ENCODE assay signal across 11 cellular contexts in genomic region chr12:22729898-22730443, GRCh38.
DNase-seq lines count a peak whose midpoint lies in the region; ATAC-seq and TF ChIP-seq lines count a peak whose summit lies in the region.
"Had no signal": no experiment of that assay in that cellular context is flagged by ENCODE, and none has a peak within 500 bp of the region (broad histone marks: within the 10 kb centered on the region; RNA-seq: fewer than 3 reads in every experiment).

No MANE protein-coding gene starts in this region.

- no peaks in the 10 kb centered on the region for H3K27me3 ChIP-seq in SJSA1 (replicated peaks)
- no peaks in the 10 kb centered on the region for H3K27me3 ChIP-seq in gastroesophageal sphincter

- peak; percentile 26 for DNase-seq in Daoy (ENCODE audit: low read depth)
- peak in 1 of 2 experiments; percentile 41 for DNase-seq in SJSA1 (ENCODE audit: low read depth in 1 of 2, low spot score in 2 of 2)
- DNase-seq in putamen (ENCODE audit: low spot score): peak; percentile 13
- DNase-seq in DMS53 treated with DMSO at 0.1 percent for 48 hours (lab: John Stamatoyannopoulos, UW; ENCODE audit: unreplicated experiment): no peak
- no peak for DNase-seq in NCI-H1930 (lab: John Stamatoyannopoulos, UW)
- DNase-seq in activated T-cell treated with anti-CD3 and anti-CD28 coated beads, Interleukin-2, amount 50 U/mL, for 4 hours: no peak
- no peak for DNase-seq in NCI-H187 treated with DMSO at 0.1 percent for 48 hours (lab: John Stamatoyannopoulos, UW)
- DNase-seq: activated CD4-positive, alpha-beta T cell treated with anti-CD3 and anti-CD28 coated beads, Interleukin-2, amount 50 U/mL, for 48 hours; cortex of kidney; naive B cell had no signal

- no peaks in the 10 kb centered on the region for H3K36me3 Mint-ChIP-seq in activated T-cell treated with anti-CD3 and anti-CD28 coated beads, Interleukin-2, amount 50 U/mL, for 4 hours (ENCODE audit: insufficient read depth)
- H3K36me3 Mint-ChIP-seq: naive B cell had no signal

- no peak overlapping the region for H3K4me3 ChIP-seq in SJSA1
- no peak overlapping the region for H3K4me3 ChIP-seq in gastroesophageal sphincter

- no peak for TF ChIP-seq CTCF in gastroesophageal sphincter (IDR thresholded peaks at IDR 0.05)

- peak overlapping the region; percentile 62 for H3K27ac ChIP-seq in SJSA1
- H3K27ac ChIP-seq in gastroesophageal sphincter: peak overlapping the region; percentile 39 to 71 (median 58)

- WGBS in gastroesophageal sphincter (ENCODE audit: low coverage in 1 of 2), 2 donors: 41 to 50% methylated on average over 1 to 3 of the region's 3 CpGs

- no peaks in the 10 kb centered on the region for H3K9me3 Mint-ChIP-seq in activated T-cell treated with anti-CD3 and anti-CD28 coated beads, Interleukin-2, amount 50 U/mL, for 4 hours
- H3K9me3 Mint-ChIP-seq: naive B cell had no signal

- no peaks in the 10 kb centered on the region for H3K4me1 Mint-ChIP-seq in activated T-cell treated with anti-CD3 and anti-CD28 coated beads, Interleukin-2, amount 50 U/mL, for 4 hours (ENCODE audit: low read depth)
- H3K4me1 Mint-ChIP-seq: naive B cell had no signal

- H3K27me3 Mint-ChIP-seq in activated T-cell treated with anti-CD3 and anti-CD28 coated beads, Interleukin-2, amount 50 U/mL, for 4 hours (ENCODE audit: low read depth): no peaks in the 10 kb centered on the region
- H3K27me3 Mint-ChIP-seq: naive B cell had no signal

- peaks cover 20% of the 10 kb centered on the region for H3K4me1 ChIP-seq in SJSA1 (replicated peaks)
- H3K4me1 ChIP-seq in gastroesophageal sphincter: peaks cover 5 to 27% (median 8%) of the 10 kb centered on the region in 3 donors

- no peak for TF ChIP-seq EP300 in gastroesophageal sphincter (IDR thresholded peaks at IDR 0.05)

- no peak overlapping the region for H3K4me3 Mint-ChIP-seq in activated T-cell treated with anti-CD3 and anti-CD28 coated beads, Interleukin-2, amount 50 U/mL, for 4 hours
- H3K4me3 Mint-ChIP-seq: naive B cell had no signal

- ATAC-seq in gastroesophageal sphincter: peak; percentile 84
- no peak for ATAC-seq in activated T-cell treated with anti-CD3 and anti-CD28 coated beads, Interleukin-2, amount 50 U/mL, for 4 hours

- H3K36me3 ChIP-seq in SJSA1 (no peaks in the 10 kb centered on the region), gastroesophageal sphincter (no peaks in the 10 kb centered on the region)

- no peaks in the 10 kb centered on the region for H3K9me3 ChIP-seq in SJSA1 (replicated peaks)
- no peaks in the 10 kb centered on the region for H3K9me3 ChIP-seq in gastroesophageal sphincter

- no peak for TF ChIP-seq POLR2A in gastroesophageal sphincter (IDR thresholded peaks at IDR 0.05)

Comparison
In these comparisons a context has a peak if more than half of its experiments do, and no peak if none do; other contexts are left out.
1. DNase-seq: peak in Daoy (single experiment) and putamen (single experiment); none in DMS53 treated with DMSO at 0.1 percent for 48 hours (single experiment), NCI-H1930 (0 of 2), activated T-cell treated with anti-CD3 and anti-CD28 coated beads, Interleukin-2, amount 50 U/mL, for 4 hours (single experiment) and NCI-H187 treated with DMSO at 0.1 percent for 48 hours (single experiment).